Comparison of ENCODE assay signal across 9 cellular contexts in the genomic region with DNA sequence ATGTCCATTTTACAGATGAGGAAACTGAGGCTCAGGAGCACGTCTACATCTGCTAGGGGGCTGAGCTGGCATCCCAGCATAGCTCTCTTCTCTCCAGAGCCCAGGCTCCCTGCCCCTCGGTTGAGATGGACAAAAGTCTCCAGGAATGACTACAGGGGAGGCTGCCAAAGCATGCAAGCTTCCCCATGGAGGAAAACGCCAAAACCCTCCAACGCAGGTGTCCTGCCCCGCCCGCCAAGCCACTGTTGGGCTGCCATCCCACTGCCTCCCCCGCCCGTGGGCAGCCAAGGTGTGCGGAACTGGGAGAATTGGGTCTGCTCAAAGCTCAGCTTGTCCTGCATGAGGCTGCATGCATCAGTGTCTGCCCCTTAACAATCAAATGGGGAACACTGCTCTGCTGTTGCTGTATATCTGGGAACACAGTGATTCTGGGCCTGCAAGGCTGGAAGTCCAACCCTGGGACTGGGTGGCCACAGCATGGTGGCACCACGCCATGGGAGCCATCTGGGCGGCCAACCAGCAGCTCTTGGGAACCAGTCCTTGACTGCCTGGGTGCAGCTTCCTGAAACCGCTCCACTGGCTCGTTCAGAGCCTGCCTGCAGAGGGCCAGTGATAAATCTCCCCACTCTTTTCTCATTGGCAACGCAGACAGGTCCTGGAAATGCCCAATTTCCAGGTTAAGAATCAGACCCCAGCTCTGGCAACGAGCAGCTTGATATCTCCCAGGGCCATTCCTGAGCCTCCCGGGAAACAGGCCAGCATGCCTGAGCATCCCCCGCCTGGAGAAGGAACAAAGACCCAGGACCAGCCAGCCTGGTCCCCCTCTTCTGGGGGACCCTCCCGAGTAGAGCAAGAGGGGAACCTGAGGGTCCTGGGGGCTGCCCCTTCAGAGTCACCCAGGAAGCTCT. TPM values are rescaled to one million over a fixed set of nuclear protein-coding genes. Genes with fewer than 3 reads are reported as not detected.
DNase-seq lines count a peak whose midpoint lies in the region; ATAC-seq and TF ChIP-seq lines count a peak whose summit lies in the region.
"Had no signal": no experiment of that assay in that cellular context is flagged by ENCODE, and none has a peak within 500 bp of the region (broad histone marks: within the 10 kb centered on the region; RNA-seq: fewer than 3 reads in every experiment).

No MANE protein-coding gene starts in this region.

- TF ChIP-seq POLR2A in GM18505 (IDR thresholded peaks at IDR 0.05; ENCODE audit: borderline replicate concordance, extremely low read depth, insufficient read depth, insufficient read length): no peak

- H3K4me3 ChIP-seq in CD8-positive, alpha-beta memory T cell (ENCODE audit: low read length): no peak overlapping the region

- peaks cover 74% of the 10 kb centered on the region for H3K4me1 ChIP-seq in CD8-positive, alpha-beta memory T cell (ENCODE audit: insufficient read depth, low read length)

- H3K9me3 Mint-ChIP-seq in CD8-positive, alpha-beta memory T cell: no peaks in the 10 kb centered on the region
- no peaks in the 10 kb centered on the region for H3K9me3 Mint-ChIP-seq in T-cell

- no peaks in the 10 kb centered on the region for H3K27me3 Mint-ChIP-seq in CD8-positive, alpha-beta memory T cell
- no peaks in the 10 kb centered on the region for H3K27me3 Mint-ChIP-seq in T-cell
- H3K27me3 Mint-ChIP-seq: activated naive CD8-positive, alpha-beta T cell had no signal

- H3K4me1 Mint-ChIP-seq in CD8-positive, alpha-beta memory T cell: peaks cover 46 to 94% (median 60%) of the 10 kb centered on the region in 3 donors
- H3K4me1 Mint-ChIP-seq in T-cell: peaks cover 50 to 89% (median 71%) of the 10 kb centered on the region in 3 donors

- ATAC-seq in T-cell (replicated peaks in 1 of 4) (no peak), left cardiac atrium (no peak), GM18505 (IDR thresholded peaks at IDR 0.05; ENCODE audit: unreplicated experiment) (no peak), HG03135 (IDR thresholded peaks at IDR 0.05; ENCODE audit: unreplicated experiment) (no peak)

- no peaks in the 10 kb centered on the region for H3K27me3 ChIP-seq in CD8-positive, alpha-beta memory T cell (ENCODE audit: insufficient read depth, low read length, poor library complexity, severe bottlenecking)

- intact Hi-C loops in left cardiac atrium (cut with DNase I): no loop called here

- POLR2A ChIA-PET in CD8-positive, alpha-beta memory T cell (lab: Charles Lee): interaction anchor here (1.1 to 2.6 kb wide), 3 partner anchors 13 to 31 kb away, joined by 4 to 5 read pairs (median 5); no protein-coding TSS in a partner anchor
- POLR2A ChIA-PET in T-cell (lab: Charles Lee): no interaction called here

- DNase-seq in CD8-positive, alpha-beta memory T cell: no peak
- no peak for DNase-seq in T-cell
- DNase-seq in left cardiac atrium: peak; percentile 52
- DNase-seq in retina: peak; percentile 18
- no peak for DNase-seq in activated T-cell treated with anti-CD3 and anti-CD28 coated beads, Interleukin-2, amount 50 U/mL, for 1 hour
- no peak for DNase-seq in NCI-H1694 treated with DMSO at 0.1 percent for 48 hours (lab: John Stamatoyannopoulos, UW)

- peak overlapping the region in 2 of 7 donors; percentile 15 to 27 for H3K4me3 Mint-ChIP-seq in CD8-positive, alpha-beta memory T cell
- H3K4me3 Mint-ChIP-seq in T-cell: peak overlapping the region in 1 of 3 donors; percentile 7
- H3K4me3 Mint-ChIP-seq: activated naive CD8-positive, alpha-beta T cell had no signal

- H3K9me3 ChIP-seq in CD8-positive, alpha-beta memory T cell (ENCODE audit: low read length): no peaks in the 10 kb centered on the region

- CTCF ChIA-PET in CD8-positive, alpha-beta memory T cell (lab: Charles Lee): interaction anchor here (0.8 to 25.9 kb wide), 9 partner anchors 12 to 95 kb away, joined by 3 to 521 read pairs (median 6); no protein-coding TSS in a partner anchor
- CTCF ChIA-PET in T-cell (lab: Charles Lee): interaction anchor here in 1 of 2 donors (1.9 kb wide), 1 partner anchor 27 kb away, joined by 10 read pairs; no protein-coding TSS in a partner anchor

- H3K36me3 Mint-ChIP-seq in CD8-positive, alpha-beta memory T cell: peaks cover 0 to 25% (median 0%) of the 10 kb centered on the region in 3 donors
- no peaks in the 10 kb centered on the region for H3K36me3 Mint-ChIP-seq in T-cell
- H3K36me3 Mint-ChIP-seq: activated naive CD8-positive, alpha-beta T cell had no signal

- H3K27ac Mint-ChIP-seq in CD8-positive, alpha-beta memory T cell: peak overlapping the region in 5 of 8 donors; percentile 7 to 81 (median 59)
- H3K27ac Mint-ChIP-seq in T-cell: peak overlapping the region; percentile 19 to 36
- H3K27ac Mint-ChIP-seq: activated naive CD8-positive, alpha-beta T cell had no signal

- H3K27ac ChIP-seq in CD8-positive, alpha-beta memory T cell (ENCODE audit: low read depth, low read length): no peak overlapping the region

- no peaks in the 10 kb centered on the region for H3K36me3 ChIP-seq in CD8-positive, alpha-beta memory T cell (ENCODE audit: insufficient read depth, low read length)

RNA-seq across cellular contexts. Expression of a gene that starts 3.5 kb away (rescaled TPM):
- total RNA-seq in CD8-positive, alpha-beta memory T cell: 10 to 100 TPM; 59.1 to 67.8 TPM
- 78.0 TPM for polyA plus RNA-seq in CD8-positive, alpha-beta memory T cell
- total RNA-seq in T-cell: 100 to 1,000 TPM in 4 of 5 donors, 10 to 100 TPM in 1; 81.0 to 161 (median 137) TPM
- total RNA-seq in left cardiac atrium: 10 to 100 TPM; 27.0 to 29.3 TPM

RNA-seq across cellular contexts. Expression of a gene that starts 46.2 kb away (rescaled TPM):
- 1 to 10 TPM; 1.8 to 2.6 TPM for total RNA-seq in CD8-positive, alpha-beta memory T cell
- polyA plus RNA-seq in CD8-positive, alpha-beta memory T cell: not detected
- total RNA-seq in T-cell (10 to 100 TPM in 2 of 5 donors, 1 to 10 TPM in 3; 1.3 to 13.3 (median 7.9) TPM), left cardiac atrium (10 to 100 TPM; 10.8 to 12.8 TPM)

RNA-seq across cellular contexts. Expression of a gene that starts 55.7 kb away (rescaled TPM):
- total RNA-seq in CD8-positive, alpha-beta memory T cell: 1 to 10 TPM; 1.1 to 1.2 TPM
- not detected for polyA plus RNA-seq in CD8-positive, alpha-beta memory T cell
- total RNA-seq in T-cell (1 to 10 TPM in 3 of 5 donors, under 1 TPM in 2; 0.28 to 9.0 (median 7.9) TPM), left cardiac atrium (1 to 10 TPM; 2.5 to 8.8 TPM)

Comparison
In these comparisons a context has a peak if more than half of its experiments do, and no peak if none do; other contexts are left out.
1. DNase-seq: peak in left cardiac atrium (single experiment) and retina (single experiment); none in CD8-positive, alpha-beta memory T cell (0 of 5), T-cell (0 of 34), activated T-cell treated with anti-CD3 and anti-CD28 coated beads, Interleukin-2, amount 50 U/mL, for 1 hour (single experiment) and NCI-H1694 treated with DMSO at 0.1 percent for 48 hours (single experiment).